Comparison of ENCODE assay signal across 18 cellular contexts in genomic region chr13:113932060-113932459, GRCh38. TPM values are rescaled to one million over a fixed set of nuclear protein-coding genes. Genes with fewer than 3 reads are reported as not detected.
DNase-seq lines count a peak whose midpoint lies in the region; ATAC-seq and TF ChIP-seq lines count a peak whose summit lies in the region.
"Had no signal": no experiment of that assay in that cellular context is flagged by ENCODE, and none has a peak within 500 bp of the region (broad histone marks: within the 10 kb centered on the region; RNA-seq: fewer than 3 reads in every experiment).

No MANE protein-coding gene starts in this region.

- no peaks in the 10 kb centered on the region for H3K9me3 ChIP-seq in mesenchymal stem cell (ENCODE audit: control insufficient read depth, low read length)
- H3K9me3 ChIP-seq in sigmoid colon = no peaks in the 10 kb centered on the region
- H3K9me3 ChIP-seq: HAP-1 had no signal

- no peaks in the 10 kb centered on the region for H3K36me3 Mint-ChIP-seq in natural killer cell treated with Interleukin-12 subunit alpha and Interleukin-12 subunit beta and Interleukin-15 and Interleukin-18, amount 100 ng/mL, for 72 hours
- H3K36me3 Mint-ChIP-seq in natural killer cell = no peaks in the 10 kb centered on the region
- peaks cover 26% of the 10 kb centered on the region for H3K36me3 Mint-ChIP-seq in HFFc6 (ENCODE audit: low read depth)
- H3K36me3 Mint-ChIP-seq: CD14-positive monocyte had no signal

- TF ChIP-seq CTCF in natural killer cell (IDR thresholded peaks at IDR 0.05) (no peak), sigmoid colon (IDR thresholded peaks at IDR 0.05) (no peak), HFFc6 (IDR thresholded peaks at IDR 0.05) (no peak)

- H3K27ac Mint-ChIP-seq in natural killer cell treated with Interleukin-12 subunit alpha and Interleukin-12 subunit beta and Interleukin-15 and Interleukin-18, amount 100 ng/mL, for 72 hours = no peak overlapping the region
- H3K27ac Mint-ChIP-seq in natural killer cell (no peak overlapping the region), HFFc6 (no peak overlapping the region)

- no peak for DNase-seq in natural killer cell treated with Interleukin-12 subunit alpha and Interleukin-12 subunit beta and Interleukin-15 and Interleukin-18, amount 100 ng/mL, for 72 hours (ENCODE audit: low spot score)
- no peak for DNase-seq in natural killer cell
- no peak for DNase-seq in mesenchymal stem cell
- peak; percentile 40 for DNase-seq in sigmoid colon
- DNase-seq in HFFc6 = no peak
- DNase-seq in NCI-H526 (lab: John Stamatoyannopoulos, UW) = no peak
- DNase-seq: ACHN, AML-193, COR-L47, EL, NCI-H187, NCI-H345, NCI-H526 treated with DMSO at 0.1 percent for 48 hours, SHP77 treated with DMSO at 0.1 percent for 48 hours had no signal

- H2BK5ac ChIP-seq in mesenchymal stem cell (ENCODE audit: low read depth, low read length, poor library complexity, severe bottlenecking) = no peak overlapping the region

- peaks cover 6% of the 10 kb centered on the region for H3K4me1 ChIP-seq in mesenchymal stem cell (ENCODE audit: control insufficient read depth, insufficient read depth, low read depth, low read length)
- peaks cover 0 to 29% (median 27%) of the 10 kb centered on the region in 4 donors for H3K4me1 ChIP-seq in sigmoid colon
- H3K4me1 ChIP-seq: HAP-1 had no signal

- no peak for TF ChIP-seq EP300 in sigmoid colon (IDR thresholded peaks at IDR 0.05)

- no peak overlapping the region for H3K23ac ChIP-seq in mesenchymal stem cell (ENCODE audit: low read length in 2 of 2)

- H3K4me3 ChIP-seq in mesenchymal stem cell (ENCODE audit: insufficient read depth in 1 of 2, low read depth in 1 of 2, low read length in 2 of 2) = no peak overlapping the region
- no peak overlapping the region for H3K4me3 ChIP-seq in sigmoid colon
- H3K4me3 ChIP-seq: HAP-1 had no signal

- H3K27me3 ChIP-seq in mesenchymal stem cell (ENCODE audit: control insufficient read depth in 1 of 2, insufficient read depth in 1 of 2, low read length in 2 of 2) (peaks cover 0 to 4% of the 10 kb centered on the region in 2 experiments), sigmoid colon (peaks cover 0 to 2% (median 2%) of the 10 kb centered on the region in 3 donors)

- no peak overlapping the region for H2BK15ac ChIP-seq in mesenchymal stem cell (ENCODE audit: low read depth, poor library complexity, severe bottlenecking)

- peaks cover 0 to 8% of the 10 kb centered on the region in 2 donors for H3K4me1 Mint-ChIP-seq in natural killer cell treated with Interleukin-12 subunit alpha and Interleukin-12 subunit beta and Interleukin-15 and Interleukin-18, amount 100 ng/mL, for 72 hours (ENCODE audit: low read depth in 2 of 2)
- H3K4me1 Mint-ChIP-seq in natural killer cell (peaks cover 0 to 22% of the 10 kb centered on the region in 2 donors), HFFc6 (ENCODE audit: low read depth) (peaks cover 43% of the 10 kb centered on the region)
- H3K4me1 Mint-ChIP-seq: CD14-positive monocyte had no signal

- peaks cover 0 to 3% of the 10 kb centered on the region in 2 donors for H3K27me3 Mint-ChIP-seq in natural killer cell treated with Interleukin-12 subunit alpha and Interleukin-12 subunit beta and Interleukin-15 and Interleukin-18, amount 100 ng/mL, for 72 hours
- H3K27me3 Mint-ChIP-seq in natural killer cell (ENCODE audit: low read depth in 2 of 2) (peaks cover 0 to 8% of the 10 kb centered on the region in 2 donors), HFFc6 (ENCODE audit: insufficient read depth) (peaks cover 6% of the 10 kb centered on the region)

- H3K4ac ChIP-seq in mesenchymal stem cell (ENCODE audit: low read depth in 1 of 2, low read length in 2 of 2) = no peak overlapping the region

- H4K8ac ChIP-seq in mesenchymal stem cell (ENCODE audit: low read length) = no peak overlapping the region

- H3K36me3 ChIP-seq in mesenchymal stem cell (ENCODE audit: control insufficient read depth in 1 of 2, insufficient read depth in 2 of 2, low read depth in 1 of 2, low read length in 2 of 2) (peaks cover 0 to 2% of the 10 kb centered on the region in 2 experiments), sigmoid colon (no peaks in the 10 kb centered on the region)
- H3K36me3 ChIP-seq: HAP-1 had no signal

- H3K18ac ChIP-seq in mesenchymal stem cell (ENCODE audit: low read depth in 1 of 2, low read length in 2 of 2) = no peak overlapping the region

- intact Hi-C loops in natural killer cell (cut with micrococcal nuclease) (no loop called here), sigmoid colon (cut with DNase I) (no loop called here)

- H2AFZ ChIP-seq in mesenchymal stem cell (ENCODE audit: low read depth, low read length) = no peak overlapping the region

- no peak for TF ChIP-seq POLR2A in sigmoid colon (IDR thresholded peaks at IDR 0.05)

- no peak overlapping the region for H3K14ac ChIP-seq in mesenchymal stem cell (ENCODE audit: low read length in 2 of 2)

- no peak overlapping the region for H2AK5ac ChIP-seq in mesenchymal stem cell (ENCODE audit: low read length, severe bottlenecking)

- H4K91ac ChIP-seq in mesenchymal stem cell (ENCODE audit: low read length) = peak overlapping the region; percentile 14

- H3K4me3 Mint-ChIP-seq in natural killer cell treated with Interleukin-12 subunit alpha and Interleukin-12 subunit beta and Interleukin-15 and Interleukin-18, amount 100 ng/mL, for 72 hours = peak overlapping the region; percentile 6
- H3K4me3 Mint-ChIP-seq in natural killer cell (no peak overlapping the region), HFFc6 (no peak overlapping the region)

- no peak overlapping the region for H2BK120ac ChIP-seq in mesenchymal stem cell (ENCODE audit: low read depth, low read length)

- H3K4me2 ChIP-seq in mesenchymal stem cell (ENCODE audit: low read length, poor library complexity, severe bottlenecking) = no peak overlapping the region

- no peaks in the 10 kb centered on the region for H3K9me3 Mint-ChIP-seq in natural killer cell treated with Interleukin-12 subunit alpha and Interleukin-12 subunit beta and Interleukin-15 and Interleukin-18, amount 100 ng/mL, for 72 hours
- H3K9me3 Mint-ChIP-seq in natural killer cell (no peaks in the 10 kb centered on the region), HFFc6 (no peaks in the 10 kb centered on the region)

- H2BK12ac ChIP-seq in mesenchymal stem cell (ENCODE audit: low read length in 2 of 2) = no peak overlapping the region

- H3K27ac ChIP-seq in mesenchymal stem cell (ENCODE audit: low read length, poor library complexity, severe bottlenecking) = no peak overlapping the region
- no peak overlapping the region for H3K27ac ChIP-seq in sigmoid colon
- H3K27ac ChIP-seq: HL-60 had no signal

- H3K79me1 ChIP-seq in mesenchymal stem cell (replicated peaks; ENCODE audit: low read length, poor library complexity, severe bottlenecking) = peaks cover 2% of the 10 kb centered on the region

- no peak overlapping the region for H3K9ac ChIP-seq in mesenchymal stem cell (ENCODE audit: low read length)

- 89% methylated on average over 11 of the region's 11 CpGs for WGBS in mesenchymal stem cell
- 76 to 84% methylated on average over 11 of the region's 11 CpGs for whole genome bisulfite sequencing in sigmoid colon, 2 donors

- ATAC-seq in natural killer cell treated with Interleukin-12 subunit alpha and Interleukin-12 subunit beta and Interleukin-15 and Interleukin-18, amount 100 ng/mL, for 72 hours = no peak
- no peak for ATAC-seq in natural killer cell
- ATAC-seq in GM19397 (IDR thresholded peaks at IDR 0.05; ENCODE audit: unreplicated experiment) = no peak

RNA-seq across cellular contexts. Expression of gene C13orf46, which starts 41.8 kb away (rescaled TPM):
- total RNA-seq in natural killer cell treated with Interleukin-12 subunit alpha and Interleukin-12 subunit beta and Interleukin-15 and Interleukin-18, amount 100 ng/mL, for 72 hours = 1 to 10 TPM in 1 of 2 donors, under 1 TPM in 1; 0.64 to 1.4 TPM
- total RNA-seq in natural killer cell (10 to 100 TPM; 21.1 to 23.9 (median 23.5) TPM), sigmoid colon (10 to 100 TPM in 1 of 4 donors, under 1 TPM in 2, not detected in 1; 0.71 to 11.9 (median 0.81) TPM)
- polyA plus RNA-seq in mesenchymal stem cell (2013, experiment 1 of 2) = 0.43 TPM
- polyA plus RNA-seq in mesenchymal stem cell (2013, experiment 2 of 2) = 0.45 TPM
- polyA plus RNA-seq in sigmoid colon = 1 to 10 TPM in 1 of 3 donors, under 1 TPM in 1, not detected in 1; 0.23 to 1.2 TPM
- total RNA-seq in HFFc6 (2021; fragmentation: NEBNext Ultra II Directional; extraction: Animal tissue kit (Norgen Biotek cat#: 25700)) = 1 to 10 TPM; 1.4 to 2.5 (median 2.0) TPM
